In genomic region chr16:67405336-67405735, GRCh38 we compare ENCODE assay signal across 2 cellular contexts.
TF ChIP-seq lines count a peak whose summit lies in the region.

No MANE protein-coding gene starts in this region.

TF ChIP-seq in HCT116, 20 proteins besides CTCF, POLR2A, EP300 and RAD21:
- TF ChIP-seq ZNF274 (IDR thresholded peaks at IDR 0.05; ENCODE audit: low read depth, low read length) (no peak), EGR1 (IDR thresholded peaks at IDR 0.05; ENCODE audit: low read depth) (no peak), YY1 (IDR thresholded peaks at IDR 0.05; ENCODE audit: extremely low read depth, insufficient replicate concordance, low read depth, low read length) (no peak), CEBPB (IDR thresholded peaks at IDR 0.05; ENCODE audit: low read depth) (no peak), TCF7L2 (IDR thresholded peaks at IDR 0.05; ENCODE audit: borderline replicate concordance, extremely low read depth, insufficient read depth, insufficient read length) (no peak)

TF ChIP-seq in GM23338, 12 proteins besides CTCF, POLR2A, EP300 and RAD21:
- no peak for TF ChIP-seq REST (IDR thresholded peaks at IDR 0.05; ENCODE audit: unreplicated experiment)
- TF ChIP-seq EZH2phosphoT487 (IDR thresholded peaks at IDR 0.05; ENCODE audit: unreplicated experiment), result no peak
- no peak for TF ChIP-seq EZH2 (IDR thresholded peaks at IDR 0.05; ENCODE audit: low read depth, unreplicated experiment)
- no peak for TF ChIP-seq ZNF114 (CRISPR knock-in tag; IDR thresholded peaks at IDR 0.05)
- TF ChIP-seq CREB1 (CRISPR knock-in tag; IDR thresholded peaks at IDR 0.05; ENCODE audit: low read depth), result no peak
- no peak for TF ChIP-seq POLR2AphosphoS5 (IDR thresholded peaks at IDR 0.05; ENCODE audit: low read depth)
- TF ChIP-seq ETS1 (IDR thresholded peaks at IDR 0.05), result no peak
- no peak for TF ChIP-seq ZNF331 (CRISPR knock-in tag; IDR thresholded peaks at IDR 0.05; ENCODE audit: low read depth)
- TF ChIP-seq STAT1 (IDR thresholded peaks at IDR 0.05; ENCODE audit: unreplicated experiment), result no peak
- TF ChIP-seq JUNB (IDR thresholded peaks at IDR 0.05; ENCODE audit: unreplicated experiment), result no peak
- TF ChIP-seq NANOG (IDR thresholded peaks at IDR 0.05; ENCODE audit: borderline replicate concordance), result no peak
- TF ChIP-seq ZNF462 (CRISPR knock-in tag; IDR thresholded peaks at IDR 0.05), result no peak
